Comparison of ENCODE assay signal across 10 cellular contexts in genomic region chr1:241600496-241600901, GRCh38. TPM values are rescaled to one million over a fixed set of nuclear protein-coding genes. Genes with fewer than 3 reads are reported as not detected.
A peak's percentile ranks its signal among the peaks of the same experiment; 100 is the strongest.
DNase-seq lines count a peak whose midpoint lies in the region; ATAC-seq, FAIRE-seq and TF ChIP-seq lines count a peak whose summit lies in the region.
"Had no signal": no experiment of that assay in that cellular context is flagged by ENCODE, and none has a peak within 500 bp of the region (broad histone marks: within the 10 kb centered on the region; RNA-seq: fewer than 3 reads in every experiment).

No MANE protein-coding gene starts in this region.

- H3K27me3 Mint-ChIP-seq in naive thymus-derived CD8-positive, alpha-beta T cell, result no peaks in the 10 kb centered on the region
- H3K27me3 Mint-ChIP-seq in CD8-positive, alpha-beta T cell (ENCODE audit: low read depth), result no peaks in the 10 kb centered on the region

- SMC1A ChIA-PET in GM12878 (lab: Charles Lee; ENCODE audit: uncharacterized antibody, unreplicated experiment), result interaction anchor here (1.1 kb wide), 2 partner anchors 11 to 49 kb away, joined by 3 to 4 read pairs; no protein-coding TSS in a partner anchor

- intact Hi-C loops in GM12878 (cut with micrococcal nuclease; ENCODE audit: unreplicated experiment), result no loop called here
- intact Hi-C loops in CD8-positive, alpha-beta T cell (cut with DNase I, micrococcal nuclease), result loop anchor here in 1 of 2 experiments (10.0 kb wide), 1 partner anchor 1724 kb away; no protein-coding TSS in a partner anchor

- CTCF ChIA-PET in GM12878 (lab: Yijun Ruan, JAX), result interaction anchor here (0.6 to 1.2 kb wide), 3 partner anchors 9 to 250 kb away, joined by 3 to 4 read pairs (median 4); no protein-coding TSS in a partner anchor
- CTCF ChIA-PET in CD8-positive, alpha-beta T cell (lab: Charles Lee), result no interaction called here

- in situ Hi-C loops in GM12878 (cut with MboI), result no loop called here

- no peak overlapping the region for H3K4me3 ChIP-seq in GM12878
- no peak overlapping the region for H3K4me3 ChIP-seq in CD8-positive, alpha-beta T cell (ENCODE audit: low read depth, low read length)

- ATAC-seq in GM19467 (IDR thresholded peaks at IDR 0.05; ENCODE audit: unreplicated experiment), result peak; percentile 79
- peak; percentile 77 for ATAC-seq in HG03135 (IDR thresholded peaks at IDR 0.05; ENCODE audit: unreplicated experiment)
- peak; percentile 55 for ATAC-seq in GM12878
- ATAC-seq in naive thymus-derived CD8-positive, alpha-beta T cell, result no peak
- no peak for ATAC-seq in CD8-positive, alpha-beta T cell

- no peaks in the 10 kb centered on the region for H3K36me3 ChIP-seq in GM12878 (ENCODE audit: control insufficient read depth in 2 of 2, insufficient read depth in 2 of 2, low read length in 1 of 2)
- H3K36me3 ChIP-seq in CD8-positive, alpha-beta T cell (ENCODE audit: insufficient read depth, low read length), result no peaks in the 10 kb centered on the region

- 3% methylated on average over 2 of the region's 2 CpGs for WGBS in GM12878 (ENCODE audit: insufficient coverage, insufficient replicate concordance, low lambda C conversion rate, missing lambda C conversion rate)

- TF ChIP-seq EP300 in GM12878 (IDR thresholded peaks at IDR 0.05; ENCODE audit: borderline replicate concordance in 1 of 2, control insufficient read depth in 1 of 2, low read depth in 2 of 2, low read length in 2 of 2), result no peak

- TF ChIP-seq CTCF in GM12878 (IDR thresholded peaks at IDR 0.05 in 2 of 3, conservative IDR thresholded peaks at IDR 0.05 in 1 of 3; ENCODE audit: control insufficient read depth in 2 of 3, extremely low read depth in 1 of 3, insufficient read depth in 1 of 3, low read depth in 3 of 3, low read length in 3 of 3), result no peak
- TF ChIP-seq CTCF in CD8-positive, alpha-beta T cell (IDR thresholded peaks at IDR 0.05), result no peak

- peak overlapping the region; percentile 25; the same call in 1 of the 2 replicates for H2AFZ ChIP-seq in GM12878 (ENCODE audit: control insufficient read depth, low read depth, low read length)

- peak overlapping the region in 1 of 10 donors; percentile 32 for H3K27ac Mint-ChIP-seq in naive thymus-derived CD8-positive, alpha-beta T cell
- H3K27ac Mint-ChIP-seq in CD8-positive, alpha-beta T cell, result no peak overlapping the region
- H3K27ac Mint-ChIP-seq: immature natural killer cell had no signal

- peaks cover 6 to 53% (median 29%) of the 10 kb centered on the region in 3 donors for H3K36me3 Mint-ChIP-seq in naive thymus-derived CD8-positive, alpha-beta T cell
- H3K36me3 Mint-ChIP-seq in CD8-positive, alpha-beta T cell, result peaks cover 44% of the 10 kb centered on the region

- peaks cover 0 to 26% (median 1%) of the 10 kb centered on the region in 4 donors for H3K4me1 Mint-ChIP-seq in naive thymus-derived CD8-positive, alpha-beta T cell
- no peaks in the 10 kb centered on the region for H3K4me1 Mint-ChIP-seq in CD8-positive, alpha-beta T cell (ENCODE audit: low read depth)
- H3K4me1 Mint-ChIP-seq: immature natural killer cell had no signal

- no peak for FAIRE-seq in GM12878 (lab: Jason Lieb, UNC)

- H3K27ac ChIP-seq in GM12878 (ENCODE audit: control insufficient read depth, insufficient read depth), result no peak overlapping the region
- no peak overlapping the region for H3K27ac ChIP-seq in CD8-positive, alpha-beta T cell (ENCODE audit: low read depth, low read length)

- H3K4me2 ChIP-seq in GM12878 (ENCODE audit: control insufficient read depth, insufficient read depth), result no peak overlapping the region

- H3K79me2 ChIP-seq in GM12878 (ENCODE audit: control insufficient read depth, insufficient read depth, low read length), result no peaks in the 10 kb centered on the region

- RAD21 ChIA-PET in GM12878 (lab: Charles Lee; ENCODE audit: unreplicated experiment), result interaction anchor here (1.0 kb wide), 1 partner anchor 10 kb away, joined by 4 read pairs; no protein-coding TSS in a partner anchor

- H3K4me3 Mint-ChIP-seq in naive thymus-derived CD8-positive, alpha-beta T cell, result no peak overlapping the region
- no peak overlapping the region for H3K4me3 Mint-ChIP-seq in CD8-positive, alpha-beta T cell
- H3K4me3 Mint-ChIP-seq: immature natural killer cell had no signal

- H3K9ac ChIP-seq in GM12878 (ENCODE audit: control insufficient read depth, insufficient read depth, low read length), result no peak overlapping the region

- no peak for TF ChIP-seq RAD21 in GM12878 (IDR thresholded peaks at IDR 0.05; ENCODE audit: insufficient read depth, low read depth, low read length)

- BruUV-seq in GM12878 (replicated peaks; lab: Mats Ljungman, UMichigan), result no TSS peak

- peaks cover 4% of the 10 kb centered on the region; the same call in 1 of the 2 replicates for H3K4me1 ChIP-seq in GM12878 (ENCODE audit: control insufficient read depth, insufficient read depth, low read length)
- H3K4me1 ChIP-seq in CD8-positive, alpha-beta T cell (ENCODE audit: insufficient read depth, low read length), result no peaks in the 10 kb centered on the region

- peak; percentile 41 for DNase-seq in GM04504 (ENCODE audit: low read depth)
- DNase-seq in GM12878 (ENCODE audit: low read depth, low spot score), result peak; percentile 23
- no peak for DNase-seq in AG08396 (ENCODE audit: low spot score)
- DNase-seq in stimulated activated CD4-positive, alpha-beta T cell treated with anti-CD3 and anti-CD28 coated beads, Interleukin-15, amount 100 ng/mL, for 24 hours, result no peak
- no peak for DNase-seq in naive thymus-derived CD8-positive, alpha-beta T cell
- DNase-seq in CD8-positive, alpha-beta T cell, result no peak
- DNase-seq: activated naive CD4-positive, alpha-beta T cell treated with anti-CD3 and anti-CD28 coated beads, Interleukin-2, amount 50 U/mL, for 16 hours; immature natural killer cell had no signal

- no peak for TF ChIP-seq POLR2A in GM12878 (IDR thresholded peaks at IDR 0.05; ENCODE audit: low read depth, low read length)

- no peaks in the 10 kb centered on the region; a peak in 1 of 4 replicates for H3K27me3 ChIP-seq in GM12878 (replicated peaks in 1 of 2; ENCODE audit: control insufficient read depth in 2 of 2, insufficient read depth in 2 of 2, low read length in 1 of 2)
- no peaks in the 10 kb centered on the region for H3K27me3 ChIP-seq in CD8-positive, alpha-beta T cell (ENCODE audit: insufficient read depth, low read length)

- POLR2A ChIA-PET in GM12878 (lab: Charles Lee), result no interaction called here
- POLR2A ChIA-PET in naive thymus-derived CD8-positive, alpha-beta T cell (lab: Charles Lee), result no interaction called here
- POLR2A ChIA-PET in CD8-positive, alpha-beta T cell (lab: Charles Lee), result no interaction called here

- H4K20me1 ChIP-seq in GM12878 (ENCODE audit: control insufficient read depth, insufficient read depth), result no peaks in the 10 kb centered on the region

- no peaks in the 10 kb centered on the region for H3K9me3 ChIP-seq in GM12878 (replicated peaks; ENCODE audit: control insufficient read depth, insufficient read depth, low read length)
- H3K9me3 ChIP-seq in CD8-positive, alpha-beta T cell (ENCODE audit: low read length), result no peaks in the 10 kb centered on the region

- H3K9me3 Mint-ChIP-seq in naive thymus-derived CD8-positive, alpha-beta T cell, result no peaks in the 10 kb centered on the region
- no peaks in the 10 kb centered on the region for H3K9me3 Mint-ChIP-seq in CD8-positive, alpha-beta T cell
- H3K9me3 Mint-ChIP-seq: immature natural killer cell had no signal

RNA-seq across cellular contexts. Expression of gene CHML, which starts 39.7 kb away (rescaled TPM):
- total RNA-seq in GM12878 (2013; cell fraction: nucleolus; rRNA removed), result 15.8 and 16.2 TPM in 2 replicates
- total RNA-seq in GM12878 (2014; rRNA removed), result 9.6 TPM in 2 replicates
- total RNA-seq in GM12878 (2014; rRNA removed; fragmentation: Illumina TruSeq; extraction: Trizol), result 13.5 and 13.8 TPM in 2 replicates
- 12.4 and 15.5 TPM in 2 replicates for total RNA-seq in GM12878 (2021)
- 2.4 TPM for polyA plus RNA-seq in GM12878 (2011; ENCODE audit: low read depth)
- 2.8 and 4.0 TPM in 2 replicates for polyA plus RNA-seq in GM12878 (2011; rRNA removed)
- polyA plus RNA-seq in GM12878 (2011; cell fraction: cytosol; rRNA removed), result 1.1 and 1.2 TPM in 2 replicates
- 2.7 and 3.0 TPM in 2 replicates for polyA plus RNA-seq in GM12878 (2011; cell fraction: nucleus; rRNA removed)
- polyA plus RNA-seq in GM12878 (2012), result 4.5 and 5.0 TPM in 2 replicates
- polyA plus RNA-seq in GM12878 (2014; fragmentation: Illumina TruSeq; extraction: Trizol), result 9.8 and 11.6 TPM in 2 replicates
- polyA plus RNA-seq in GM12878 (2014; fragmentation: Nextera tagmentation; extraction: Ambion mirVana), result 1 to 10 TPM; 2.0 to 2.4 TPM
- polyA plus RNA-seq in GM12878 (2014; rRNA removed), result 5.3 and 5.4 TPM in 2 replicates
- polyA plus RNA-seq in GM12878 (2016; fragmentation: Nextera tagmentation; extraction: Ambion mirVana), result 1 to 10 TPM; 2.8 to 6.6 TPM
- polyA minus RNA-seq in GM12878 (2011; rRNA and poly(A)+ RNA removed), result 4.1 and 10.2 TPM in 2 replicates
- 1.2 and 2.1 TPM in 2 replicates for polyA minus RNA-seq in GM12878 (2011; cell fraction: cytosol; rRNA and poly(A)+ RNA removed)
- 2.2 and 2.7 TPM in 2 replicates for polyA minus RNA-seq in GM12878 (2011; cell fraction: nucleus; rRNA and poly(A)+ RNA removed)
- 10 to 100 TPM; 23.3 to 24.0 TPM for total RNA-seq in naive thymus-derived CD8-positive, alpha-beta T cell
- polyA plus RNA-seq in naive thymus-derived CD8-positive, alpha-beta T cell, result 1 to 10 TPM; 6.0 to 6.6 (median 6.5) TPM
- 1 to 10 TPM; 8.3 to 8.8 TPM for total RNA-seq in CD8-positive, alpha-beta T cell

RNA-seq across cellular contexts. Expression of gene OPN3, which starts 39.7 kb away (rescaled TPM):
- 0.50 and 0.95 TPM in 2 replicates for total RNA-seq in GM12878 (2013; cell fraction: nucleolus; rRNA removed)
- 9.6 and 12.0 TPM in 2 replicates for total RNA-seq in GM12878 (2014; rRNA removed)
- 8.8 and 9.3 TPM in 2 replicates for total RNA-seq in GM12878 (2014; rRNA removed; fragmentation: Illumina TruSeq; extraction: Trizol)
- total RNA-seq in GM12878 (2021), result 7.6 and 8.3 TPM in 2 replicates
- polyA plus RNA-seq in GM12878 (2011; ENCODE audit: low read depth), result 5.8 TPM
- 0.26 and 0.78 TPM in 2 replicates for polyA plus RNA-seq in GM12878 (2011; rRNA removed)
- polyA plus RNA-seq in GM12878 (2011; cell fraction: cytosol; rRNA removed), result 0.10 and 0.13 TPM in 2 replicates
- polyA plus RNA-seq in GM12878 (2011; cell fraction: nucleus; rRNA removed), result 0.12 and 0.20 TPM in 2 replicates
- polyA plus RNA-seq in GM12878 (2012), result 5.5 and 10.1 TPM in 2 replicates
- 9.3 and 15.1 TPM in 2 replicates for polyA plus RNA-seq in GM12878 (2014; fragmentation: Illumina TruSeq; extraction: Trizol)
- 1 to 10 TPM; 1.3 to 3.9 TPM for polyA plus RNA-seq in GM12878 (2014; fragmentation: Nextera tagmentation; extraction: Ambion mirVana)
- polyA plus RNA-seq in GM12878 (2014; rRNA removed), result 7.2 and 7.4 TPM in 2 replicates
- polyA plus RNA-seq in GM12878 (2016; fragmentation: Nextera tagmentation; extraction: Ambion mirVana), result 10 to 100 TPM in 1 of 2 experiments, 1 to 10 TPM in 1; 5.2 to 12.2 TPM
- polyA minus RNA-seq in GM12878 (2011; rRNA and poly(A)+ RNA removed), result not detected in 2 replicates
- polyA minus RNA-seq in GM12878 (2011; cell fraction: cytosol; rRNA and poly(A)+ RNA removed), result 0.73 and 0.94 TPM in 2 replicates
- 0.48 TPM in 1 of 2 replicates, not detected in the other for polyA minus RNA-seq in GM12878 (2011; cell fraction: nucleus; rRNA and poly(A)+ RNA removed)
- total RNA-seq in naive thymus-derived CD8-positive, alpha-beta T cell, result 10 to 100 TPM; 11.5 to 11.9 TPM
- 10 to 100 TPM; 24.4 to 36.0 (median 33.5) TPM for polyA plus RNA-seq in naive thymus-derived CD8-positive, alpha-beta T cell
- total RNA-seq in CD8-positive, alpha-beta T cell, result 1 to 10 TPM; 1.2 to 1.4 TPM

RNA-seq across cellular contexts. Expression of gene WDR64, which starts 51.6 kb away (rescaled TPM):
- total RNA-seq in GM12878 (2013; cell fraction: nucleolus; rRNA removed), result not detected in 2 replicates
- not detected in 2 replicates for total RNA-seq in GM12878 (2014; rRNA removed)
- not detected in 2 replicates for total RNA-seq in GM12878 (2014; rRNA removed; fragmentation: Illumina TruSeq; extraction: Trizol)
- total RNA-seq in GM12878 (2021), result not detected in 2 replicates
- not detected for polyA plus RNA-seq in GM12878 (2011; ENCODE audit: low read depth)
- polyA plus RNA-seq in GM12878 (2011; rRNA removed), result not detected in 2 replicates
- polyA plus RNA-seq in GM12878 (2011; cell fraction: cytosol; rRNA removed), result not detected in 2 replicates
- not detected in 2 replicates for polyA plus RNA-seq in GM12878 (2011; cell fraction: nucleus; rRNA removed)
- 0.03 TPM in 1 of 2 replicates, not detected in the other for polyA plus RNA-seq in GM12878 (2012)
- 0.01 TPM in 1 of 2 replicates, not detected in the other for polyA plus RNA-seq in GM12878 (2014; fragmentation: Illumina TruSeq; extraction: Trizol)
- not detected for polyA plus RNA-seq in GM12878 (2014; fragmentation: Nextera tagmentation; extraction: Ambion mirVana)
- not detected in 2 replicates for polyA plus RNA-seq in GM12878 (2014; rRNA removed)
- not detected for polyA plus RNA-seq in GM12878 (2016; fragmentation: Nextera tagmentation; extraction: Ambion mirVana)
- not detected in 2 replicates for polyA minus RNA-seq in GM12878 (2011; rRNA and poly(A)+ RNA removed)
- not detected in 2 replicates for polyA minus RNA-seq in GM12878 (2011; cell fraction: cytosol; rRNA and poly(A)+ RNA removed)
- not detected in 2 replicates for polyA minus RNA-seq in GM12878 (2011; cell fraction: nucleus; rRNA and poly(A)+ RNA removed)
- total RNA-seq in naive thymus-derived CD8-positive, alpha-beta T cell, result under 1 TPM; 0.49 to 0.69 TPM
- under 1 TPM in 1 of 3 donors, not detected in 2; 0.28 TPM for polyA plus RNA-seq in naive thymus-derived CD8-positive, alpha-beta T cell
- under 1 TPM in 1 of 2 experiments, not detected in 1; 0.14 TPM for total RNA-seq in CD8-positive, alpha-beta T cell
- polyA plus RNA-seq: immature natural killer cell had no signal

Comparison
In these comparisons a context has a peak if more than half of its experiments do, and no peak if none do; other contexts are left out.
1. DNase-seq: peak in GM04504 (single experiment) and GM12878 (single experiment); none in AG08396 (single experiment), stimulated activated CD4-positive, alpha-beta T cell treated with anti-CD3 and anti-CD28 coated beads, Interleukin-15, amount 100 ng/mL, for 24 hours (single experiment), naive thymus-derived CD8-positive, alpha-beta T cell (0 of 10) and CD8-positive, alpha-beta T cell (0 of 7).
2. ATAC-seq: peak in GM19467 (single experiment), HG03135 (single experiment) and GM12878 (single experiment); none in naive thymus-derived CD8-positive, alpha-beta T cell (0 of 2) and CD8-positive, alpha-beta T cell (single experiment).